Comparison of ENCODE assay signal across 9 cellular contexts in the genomic region with DNA sequence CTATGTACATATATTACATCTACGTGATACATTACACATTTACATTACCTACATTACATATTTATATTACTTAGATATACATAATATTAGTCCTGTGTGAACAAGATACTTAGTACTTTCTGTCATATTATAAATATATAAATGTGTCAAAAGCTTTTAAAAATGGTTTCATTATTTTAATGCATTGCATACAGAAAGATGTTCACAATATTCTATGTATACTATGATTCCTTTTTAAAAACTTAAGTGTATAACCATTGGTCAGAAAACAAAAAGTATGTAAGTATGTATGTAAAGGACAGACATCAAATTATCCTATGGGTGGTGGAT. TPM values are rescaled to one million over a fixed set of nuclear protein-coding genes. Genes with fewer than 3 reads are reported as not detected.
DNase-seq lines count a peak whose midpoint lies in the region; ATAC-seq and TF ChIP-seq lines count a peak whose summit lies in the region.
"Had no signal": no experiment of that assay in that cellular context is flagged by ENCODE, and none has a peak within 500 bp of the region (broad histone marks: within the 10 kb centered on the region; RNA-seq: fewer than 3 reads in every experiment).

No MANE protein-coding gene starts in this region.

- H3K4me1 ChIP-seq in ES-I3 (ENCODE audit: insufficient read depth, low read length) (no peaks in the 10 kb centered on the region), SJCRH30 (no peaks in the 10 kb centered on the region; the same call in 1 of the 2 replicates), esophagus muscularis mucosa (peaks cover 22 to 38% (median 33%) of the 10 kb centered on the region in 4 donors), rectal smooth muscle tissue (ENCODE audit: control insufficient read depth, insufficient read depth, low read length) (no peaks in the 10 kb centered on the region), mucosa of descending colon (ENCODE audit: low read depth) (peaks cover 11% of the 10 kb centered on the region)

- TF ChIP-seq CTCF in esophagus muscularis mucosa (IDR thresholded peaks at IDR 0.05) (no peak), mucosa of descending colon (IDR thresholded peaks at IDR 0.05) (no peak)

- ATAC-seq in HG03159 (IDR thresholded peaks at IDR 0.05; ENCODE audit: unreplicated experiment) (no peak), mucosa of descending colon (no peak)

- WGBS in esophagus muscularis mucosa, result 0% methylated on average over 1 of the region's 1 CpG

- H3K4me3 ChIP-seq in SJCRH30 (peak overlapping the region; percentile 92), esophagus muscularis mucosa (peak overlapping the region; percentile 72 to 87 (median 82)), rectal smooth muscle tissue (ENCODE audit: low read length) (peak overlapping the region; percentile 94), mucosa of descending colon (no peak overlapping the region)

- no peak for TF ChIP-seq EP300 in esophagus muscularis mucosa (IDR thresholded peaks at IDR 0.05)

- DNase-seq in SJCRH30 (no peak), esophagus muscularis mucosa (ENCODE audit: extremely low spot score) (no peak), NCI-H1694 (lab: John Stamatoyannopoulos, UW) (no peak), iPS-NIHi11 (ENCODE audit: low spot score) (no peak), mucosa of descending colon (no peak)

- H3K9me3 ChIP-seq in ES-I3 (ENCODE audit: control insufficient read depth, insufficient read depth, low read length) (no peaks in the 10 kb centered on the region), SJCRH30 (replicated peaks) (no peaks in the 10 kb centered on the region), esophagus muscularis mucosa (no peaks in the 10 kb centered on the region), mucosa of descending colon (no peaks in the 10 kb centered on the region)

- H3K27me3 ChIP-seq in SJCRH30, result no peaks in the 10 kb centered on the region
- H3K27me3 ChIP-seq in esophagus muscularis mucosa, result no peaks in the 10 kb centered on the region
- H3K27me3 ChIP-seq in rectal smooth muscle tissue (ENCODE audit: control insufficient read depth, insufficient read depth, low read length), result no peaks in the 10 kb centered on the region

- no peak for TF ChIP-seq POLR2A in esophagus muscularis mucosa (IDR thresholded peaks at IDR 0.05; ENCODE audit: low read depth)

- intact Hi-C loops in esophagus muscularis mucosa (cut with DNase I) (loop anchor here (10.0 kb wide), 1 partner anchor 491 kb away; no protein-coding TSS in a partner anchor), mucosa of descending colon (cut with DNase I, micrococcal nuclease) (no loop called here)

- H3K36me3 ChIP-seq in ES-I3 (ENCODE audit: insufficient read depth, low read length) (no peaks in the 10 kb centered on the region; the same call in 1 of the 2 replicates), SJCRH30 (no peaks in the 10 kb centered on the region), esophagus muscularis mucosa (peaks cover 0 to 12% (median 6%) of the 10 kb centered on the region in 4 donors), rectal smooth muscle tissue (ENCODE audit: control insufficient read depth, insufficient read depth, low read length) (no peaks in the 10 kb centered on the region), mucosa of descending colon (ENCODE audit: low read depth) (peaks cover 5% of the 10 kb centered on the region)

- peak overlapping the region; percentile 96 for H3K9ac ChIP-seq in ES-I3 (ENCODE audit: low read depth, low read length)
- H3K9ac ChIP-seq in rectal smooth muscle tissue (ENCODE audit: low read length), result no peak overlapping the region

- peak overlapping the region; percentile 82 for H3K27ac ChIP-seq in SJCRH30
- H3K27ac ChIP-seq in esophagus muscularis mucosa (replicated peaks in 1 of 4), result peak overlapping the region; percentile 84 to 88 (median 88)
- no peak overlapping the region for H3K27ac ChIP-seq in rectal smooth muscle tissue (ENCODE audit: low read depth, low read length)

RNA-seq across cellular contexts. Expression of a gene that starts 0.6 kb away (rescaled TPM):
- 28.2 and 28.3 TPM in 2 replicates for total RNA-seq in SJCRH30 (2014; rRNA removed; shearing (Covaris generic))
- 10 to 100 TPM in 1 of 4 donors, 1 to 10 TPM in 3; 8.8 to 10.9 (median 9.4) TPM for total RNA-seq in esophagus muscularis mucosa
- total RNA-seq in mucosa of descending colon, result 10 to 100 TPM; 10.5 to 12.3 (median 11.1) TPM

RNA-seq across cellular contexts. Expression of a gene that starts 5.5 kb away (rescaled TPM):
- total RNA-seq in SJCRH30 (2014; rRNA removed; shearing (Covaris generic)), result not detected in 2 replicates
- total RNA-seq in esophagus muscularis mucosa (not detected), mucosa of descending colon (not detected)
- total RNA-seq: esophagus mucosa had no signal
